Comparison of ENCODE assay signal across 18 cellular contexts in genomic region chr2:210167227-210167626, GRCh38. TPM values are rescaled to one million over a fixed set of nuclear protein-coding genes. Genes with fewer than 3 reads are reported as not detected.
DNase-seq lines count a peak whose midpoint lies in the region; ATAC-seq and TF ChIP-seq lines count a peak whose summit lies in the region.
"Had no signal": no experiment of that assay in that cellular context is flagged by ENCODE, and none has a peak within 500 bp of the region (broad histone marks: within the 10 kb centered on the region; RNA-seq: fewer than 3 reads in every experiment).

No MANE protein-coding gene starts in this region.

- TF ChIP-seq EP300 in gastroesophageal sphincter (IDR thresholded peaks at IDR 0.05): no peak

- no peak for ATAC-seq in gastroesophageal sphincter
- ATAC-seq in GM19035 (IDR thresholded peaks at IDR 0.05; ENCODE audit: unreplicated experiment): no peak
- ATAC-seq: GM12878, GM23338, left lobe of liver had no signal

- TF ChIP-seq CTCF in ascending aorta (IDR thresholded peaks at IDR 0.05): no peak
- no peak for TF ChIP-seq CTCF in gastroesophageal sphincter (IDR thresholded peaks at IDR 0.05)
- TF ChIP-seq CTCF in glutamatergic neuron (IDR thresholded peaks at IDR 0.05; ENCODE audit: partially characterized antibody, unreplicated experiment): no peak

- H3K4me1 ChIP-seq in GM23248 (ENCODE audit: insufficient read depth) (peaks cover 26% of the 10 kb centered on the region), ascending aorta (peaks cover 3 to 37% of the 10 kb centered on the region in 2 donors), gastroesophageal sphincter (peaks cover 8 to 58% (median 12%) of the 10 kb centered on the region in 3 donors), stomach smooth muscle (ENCODE audit: control insufficient read depth, insufficient read depth, low read length) (peaks cover 4% of the 10 kb centered on the region)

- H3K27ac ChIP-seq in GM23248 (no peak overlapping the region), ascending aorta (peak overlapping the region; percentile 98 to 100), gastroesophageal sphincter (peak overlapping the region; percentile 67 to 100 (median 93)), stomach smooth muscle (ENCODE audit: low read length) (peak overlapping the region; percentile 43)

- H3K9me3 Mint-ChIP-seq in glutamatergic neuron (ENCODE audit: unreplicated experiment): peaks cover 14% of the 10 kb centered on the region
- H3K9me3 Mint-ChIP-seq: activated T-cell treated with anti-CD3 and anti-CD28 coated beads, Interleukin-2, amount 50 U/mL, for 24 hours; GM23338; nephron progenitor cell had no signal

- in situ Hi-C loops in GM23248 (cut with MboI): no loop called here

- H3K27me3 ChIP-seq in GM23248 (replicated peaks; ENCODE audit: insufficient read depth) (no peaks in the 10 kb centered on the region), ascending aorta (no peaks in the 10 kb centered on the region), gastroesophageal sphincter (no peaks in the 10 kb centered on the region), stomach smooth muscle (ENCODE audit: control insufficient read depth in 1 of 2, insufficient read depth in 2 of 2, low read length in 2 of 2) (no peaks in the 10 kb centered on the region)

- H3K4me2 ChIP-seq in GM23248 (ENCODE audit: unreplicated experiment): peak overlapping the region; percentile 48
- H3K4me2 ChIP-seq: GM23338 had no signal

- no peaks in the 10 kb centered on the region for H4K20me1 ChIP-seq in GM23248 (ENCODE audit: insufficient read depth)

- no peaks in the 10 kb centered on the region for H3K36me3 Mint-ChIP-seq in glutamatergic neuron (ENCODE audit: unreplicated experiment)

- no peak for TF ChIP-seq POLR2A in gastroesophageal sphincter (IDR thresholded peaks at IDR 0.05)

- peaks cover 36% of the 10 kb centered on the region for H3F3A ChIP-seq in GM23248 (ENCODE audit: insufficient read depth)

- intact Hi-C loops in ascending aorta (cut with DNase I): no loop called here

- WGBS in GM23248 (ENCODE audit: low coverage in 1 of 2, low lambda C conversion rate in 2 of 2, missing lambda C conversion rate in 2 of 2), 2 experiments: 0 to 6% methylated on average over 1 of the region's 1 CpG
- 4 to 9% methylated on average over 1 of the region's 1 CpG for WGBS in gastroesophageal sphincter (ENCODE audit: low coverage in 1 of 2), 2 donors

- H3K4me3 Mint-ChIP-seq in glutamatergic neuron (ENCODE audit: unreplicated experiment): no peak overlapping the region
- H3K4me3 Mint-ChIP-seq: activated T-cell treated with anti-CD3 and anti-CD28 coated beads, Interleukin-2, amount 50 U/mL, for 24 hours; GM23338; nephron progenitor cell had no signal

- H3K36me3 ChIP-seq in GM23248 (ENCODE audit: low read depth) (no peaks in the 10 kb centered on the region), ascending aorta (no peaks in the 10 kb centered on the region), gastroesophageal sphincter (no peaks in the 10 kb centered on the region), stomach smooth muscle (ENCODE audit: control insufficient read depth in 2 of 2, insufficient read depth in 2 of 2, low read length in 2 of 2) (no peaks in the 10 kb centered on the region)

- H3K27me3 Mint-ChIP-seq in glutamatergic neuron (ENCODE audit: unreplicated experiment): peaks cover 7% of the 10 kb centered on the region

- peak; percentile 32 for DNase-seq in GM23248
- DNase-seq in ascending aorta (ENCODE audit: low spot score in 2 of 2): no peak
- DNase-seq in SHP77 treated with DMSO at 0.1 percent for 48 hours (lab: John Stamatoyannopoulos, UW): no peak
- no peak for DNase-seq in effector CD4-positive, alpha-beta T cell
- no peak for DNase-seq in glutamatergic neuron
- DNase-seq: activated CD4-positive, CD25-positive, alpha-beta regulatory T cell; activated T-cell treated with anti-CD3 and anti-CD28 coated beads, Interleukin-2, amount 50 U/mL, for 24 hours; effector CD8-positive, alpha-beta T cell; head of caudate nucleus; MM.1S; nephron progenitor cell; SW 1271 had no signal

- H3K9me3 ChIP-seq in GM23248 (ENCODE audit: low read depth) (no peaks in the 10 kb centered on the region), ascending aorta (no peaks in the 10 kb centered on the region), gastroesophageal sphincter (no peaks in the 10 kb centered on the region), stomach smooth muscle (ENCODE audit: control insufficient read depth in 2 of 2, low read length in 2 of 2) (no peaks in the 10 kb centered on the region)

- H3K9me2 ChIP-seq in GM23248 (ENCODE audit: insufficient read depth): no peaks in the 10 kb centered on the region

- peaks cover 60% of the 10 kb centered on the region for H3K79me2 ChIP-seq in GM23248 (ENCODE audit: insufficient read depth)

- 0 out of 2 replicates have a peak overlapping the region, but pooled peaks have one; percentile 7 for H3K4me3 ChIP-seq in GM23248
- H3K4me3 ChIP-seq in ascending aorta: peak overlapping the region in 1 of 2 donors; percentile 30
- no peak overlapping the region for H3K4me3 ChIP-seq in gastroesophageal sphincter
- no peak overlapping the region for H3K4me3 ChIP-seq in stomach smooth muscle (ENCODE audit: low read length in 2 of 2)
- H3K4me3 ChIP-seq: GM12878, GM23338 had no signal

- H3K4me1 Mint-ChIP-seq in glutamatergic neuron (ENCODE audit: low read depth, unreplicated experiment): peaks cover 10% of the 10 kb centered on the region

- H3K9ac ChIP-seq in GM23248: no peak overlapping the region
- peak overlapping the region in 1 of 2 donors; percentile 13 for H3K9ac ChIP-seq in stomach smooth muscle (ENCODE audit: low read length in 2 of 2)

- H3K27ac Mint-ChIP-seq in glutamatergic neuron (ENCODE audit: unreplicated experiment): no peak overlapping the region
- H3K27ac Mint-ChIP-seq: activated T-cell treated with anti-CD3 and anti-CD28 coated beads, Interleukin-2, amount 50 U/mL, for 24 hours; nephron progenitor cell had no signal

- H2AFZ ChIP-seq in GM23248: peak overlapping the region; percentile 16; the same call in 1 of the 2 replicates
- H2AFZ ChIP-seq: GM23338 had no signal

RNA-seq across cellular contexts. Expression of gene KANSL1L, which starts 4.0 kb away (rescaled TPM):
- 5.4 and 13.2 TPM in 2 replicates for total RNA-seq in GM23248 (2014; rRNA removed; shearing (Covaris generic))
- 1.6 and 2.6 TPM in 2 replicates for polyA plus RNA-seq in GM23248 (2016; fragmentation: Nextera tagmentation; extraction: Ambion mirVana)
- 39.6 TPM for total RNA-seq in ascending aorta
- 10 to 100 TPM; 24.2 to 54.6 (median 37.9) TPM for total RNA-seq in gastroesophageal sphincter
- 26.4 TPM for total RNA-seq in glutamatergic neuron (ENCODE audit: unreplicated experiment)

RNA-seq across cellular contexts. Expression of gene ACADL, which starts 58.0 kb away (rescaled TPM):
- total RNA-seq in GM23248 (2014; rRNA removed; shearing (Covaris generic)): not detected in 2 replicates
- not detected in 2 replicates for polyA plus RNA-seq in GM23248 (2016; fragmentation: Nextera tagmentation; extraction: Ambion mirVana)
- total RNA-seq in ascending aorta (18.5 TPM), gastroesophageal sphincter (1 to 10 TPM in 3 of 4 donors, under 1 TPM in 1; 0.58 to 5.9 (median 2.5) TPM), glutamatergic neuron (ENCODE audit: unreplicated experiment) (not detected)
- total RNA-seq: GM12878, GM23338 had no signal
- polyA plus RNA-seq: GM12878 had no signal
